In the genomic region with DNA sequence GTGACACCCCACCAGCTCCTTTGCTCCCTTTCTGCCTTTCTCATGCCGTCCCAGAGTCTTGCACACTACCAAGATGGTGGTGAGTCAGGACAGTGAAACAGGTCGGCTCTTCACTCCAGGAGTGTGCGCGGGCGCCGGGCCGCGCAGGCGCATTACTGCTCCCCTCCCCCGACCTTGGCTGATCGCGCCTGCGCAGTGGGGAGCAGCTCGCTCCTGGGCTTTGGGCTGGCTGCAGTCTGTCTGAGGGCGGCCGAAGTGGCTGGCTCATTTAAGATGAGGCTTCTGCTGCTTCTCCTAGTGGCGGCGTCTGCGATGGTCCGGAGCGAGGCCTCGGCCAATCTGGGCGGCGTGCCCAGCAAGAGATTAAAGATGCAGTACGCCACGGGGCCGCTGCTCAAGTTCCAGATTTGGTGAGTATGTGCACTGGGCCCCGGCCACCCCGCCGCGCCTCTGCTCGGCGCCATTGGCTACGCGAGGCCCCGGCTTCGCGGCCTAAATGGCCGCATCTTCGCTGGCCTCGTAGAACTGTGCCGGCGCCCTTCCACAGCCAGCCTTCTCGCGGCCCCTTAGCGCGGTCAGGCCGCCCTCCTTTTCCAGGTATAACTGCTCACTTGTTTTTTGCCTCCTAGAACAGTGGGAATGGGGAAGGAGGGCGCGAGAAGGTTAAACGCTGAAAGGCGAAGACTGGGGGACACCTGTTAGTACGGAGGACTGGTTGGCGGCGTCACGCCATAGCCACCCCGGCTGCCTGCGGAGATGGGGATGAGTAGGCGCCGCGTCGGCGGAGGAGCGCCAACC, we compare ENCODE assay signal across 1 cellular context.
TF ChIP-seq lines count a peak whose summit lies in the region.

TSS of gene SELENOT (plus strand) at position 232 of the 798 bp plus-strand sequence. CDS start at position 274, 42 bp downstream.

TF ChIP-seq in GM12878, 131 proteins besides CTCF, POLR2A, EP300 and RAD21 (continued from another document and continues in another):
- TF ChIP-seq ZBTB11 (CRISPR knock-in tag; IDR thresholded peaks at IDR 0.05) (no peak), SMAD5 (IDR thresholded peaks at IDR 0.05; ENCODE audit: low read depth) (peak; percentile 95), MXI1 (IDR thresholded peaks at IDR 0.05; ENCODE audit: low read depth, low read length) (0 out of 2 replicates have a peak, but pooled peaks have one; percentile 23), STAT3 (IDR thresholded peaks at IDR 0.05; ENCODE audit: low read depth, low read length) (no peak), TBL1XR1 (IDR thresholded peaks at IDR 0.05; ENCODE audit: low read depth, low read length) (peak; percentile 80), ZNF384 (IDR thresholded peaks at IDR 0.05; ENCODE audit: borderline replicate concordance, low read depth, low read length) (no peak), ESRRA (IDR thresholded peaks at IDR 0.05; ENCODE audit: low read length) (0 out of 2 replicates have a peak, but pooled peaks have one; percentile 60), SREBF2 (IDR thresholded peaks at IDR 0.05; ENCODE audit: low read length) (no peak), ZBTB40 (IDR thresholded peaks at IDR 0.05; ENCODE audit: borderline replicate concordance) (no peak), SUPT20H (IDR thresholded peaks at IDR 0.05; ENCODE audit: borderline replicate concordance, control insufficient read depth, low read depth, low read length) (no peak), SREBF1 (IDR thresholded peaks at IDR 0.05; ENCODE audit: low read length) (no peak), PML (IDR thresholded peaks at IDR 0.05; ENCODE audit: low read length) (peak; percentile 99), PBX3 (IDR thresholded peaks at IDR 0.05; ENCODE audit: insufficient replicate concordance, low read depth, low read length) (no peak), USF1 (IDR thresholded peaks at IDR 0.05; ENCODE audit: borderline replicate concordance, extremely low read length, insufficient read depth, low read depth, low read length) (no peak), YBX1 (IDR thresholded peaks at IDR 0.05) (no peak), GABPA (IDR thresholded peaks at IDR 0.05; ENCODE audit: low read depth) (no peak), RUNX3 (IDR thresholded peaks at IDR 0.05; ENCODE audit: low read length) (peak; percentile 37), RFX5 (IDR thresholded peaks at IDR 0.05; ENCODE audit: low read depth, low read length) (no peak), BRCA1 (IDR thresholded peaks at IDR 0.05; ENCODE audit: low read depth, low read length) (no peak), YY1 (IDR thresholded peaks at IDR 0.05; ENCODE audit: low read depth, low read length) (peak; percentile 91), FOXM1 (IDR thresholded peaks at IDR 0.05; ENCODE audit: low read depth, low read length) (peak; percentile 71; the same call in 1 of the 2 replicates), ZNF622 (IDR thresholded peaks at IDR 0.05) (no peak), LARP7 (IDR thresholded peaks at IDR 0.05) (peak; percentile 99), CUX1 (IDR thresholded peaks at IDR 0.05; ENCODE audit: insufficient replicate concordance, low read depth, low read length) (no peak), RAD51 (IDR thresholded peaks at IDR 0.05) (no peak), RCOR1 (conservative IDR thresholded peaks at IDR 0.05; ENCODE audit: low read depth, low read length) (no peak), ZNF24 (IDR thresholded peaks at IDR 0.05) (no peak)
- TF ChIP-seq, protein P1, sequence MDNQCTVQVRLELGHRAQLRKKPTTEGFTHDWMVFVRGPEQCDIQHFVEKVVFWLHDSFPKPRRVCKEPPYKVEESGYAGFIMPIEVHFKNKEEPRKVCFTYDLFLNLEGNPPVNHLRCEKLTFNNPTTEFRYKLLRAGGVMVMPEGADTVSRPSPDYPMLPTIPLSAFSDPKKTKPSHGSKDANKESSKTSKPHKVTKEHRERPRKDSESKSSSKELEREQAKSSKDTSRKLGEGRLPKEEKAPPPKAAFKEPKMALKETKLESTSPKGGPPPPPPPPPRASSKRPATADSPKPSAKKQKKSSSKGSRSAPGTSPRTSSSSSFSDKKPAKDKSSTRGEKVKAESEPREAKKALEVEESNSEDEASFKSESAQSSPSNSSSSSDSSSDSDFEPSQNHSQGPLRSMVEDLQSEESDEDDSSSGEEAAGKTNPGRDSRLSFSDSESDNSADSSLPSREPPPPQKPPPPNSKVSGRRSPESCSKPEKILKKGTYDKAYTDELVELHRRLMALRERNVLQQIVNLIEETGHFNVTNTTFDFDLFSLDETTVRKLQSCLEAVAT (IDR thresholded peaks at IDR 0.05): peak; percentile 84
- TF ChIP-seq, protein P2, sequence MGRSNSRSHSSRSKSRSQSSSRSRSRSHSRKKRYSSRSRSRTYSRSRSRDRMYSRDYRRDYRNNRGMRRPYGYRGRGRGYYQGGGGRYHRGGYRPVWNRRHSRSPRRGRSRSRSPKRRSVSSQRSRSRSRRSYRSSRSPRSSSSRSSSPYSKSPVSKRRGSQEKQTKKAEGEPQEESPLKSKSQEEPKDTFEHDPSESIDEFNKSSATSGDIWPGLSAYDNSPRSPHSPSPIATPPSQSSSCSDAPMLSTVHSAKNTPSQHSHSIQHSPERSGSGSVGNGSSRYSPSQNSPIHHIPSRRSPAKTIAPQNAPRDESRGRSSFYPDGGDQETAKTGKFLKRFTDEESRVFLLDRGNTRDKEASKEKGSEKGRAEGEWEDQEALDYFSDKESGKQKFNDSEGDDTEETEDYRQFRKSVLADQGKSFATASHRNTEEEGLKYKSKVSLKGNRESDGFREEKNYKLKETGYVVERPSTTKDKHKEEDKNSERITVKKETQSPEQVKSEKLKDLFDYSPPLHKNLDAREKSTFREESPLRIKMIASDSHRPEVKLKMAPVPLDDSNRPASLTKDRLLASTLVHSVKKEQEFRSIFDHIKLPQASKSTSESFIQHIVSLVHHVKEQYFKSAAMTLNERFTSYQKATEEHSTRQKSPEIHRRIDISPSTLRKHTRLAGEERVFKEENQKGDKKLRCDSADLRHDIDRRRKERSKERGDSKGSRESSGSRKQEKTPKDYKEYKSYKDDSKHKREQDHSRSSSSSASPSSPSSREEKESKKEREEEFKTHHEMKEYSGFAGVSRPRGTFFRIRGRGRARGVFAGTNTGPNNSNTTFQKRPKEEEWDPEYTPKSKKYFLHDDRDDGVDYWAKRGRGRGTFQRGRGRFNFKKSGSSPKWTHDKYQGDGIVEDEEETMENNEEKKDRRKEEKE (IDR thresholded peaks at IDR 0.05): no peak
- TF ChIP-seq, protein P3, sequence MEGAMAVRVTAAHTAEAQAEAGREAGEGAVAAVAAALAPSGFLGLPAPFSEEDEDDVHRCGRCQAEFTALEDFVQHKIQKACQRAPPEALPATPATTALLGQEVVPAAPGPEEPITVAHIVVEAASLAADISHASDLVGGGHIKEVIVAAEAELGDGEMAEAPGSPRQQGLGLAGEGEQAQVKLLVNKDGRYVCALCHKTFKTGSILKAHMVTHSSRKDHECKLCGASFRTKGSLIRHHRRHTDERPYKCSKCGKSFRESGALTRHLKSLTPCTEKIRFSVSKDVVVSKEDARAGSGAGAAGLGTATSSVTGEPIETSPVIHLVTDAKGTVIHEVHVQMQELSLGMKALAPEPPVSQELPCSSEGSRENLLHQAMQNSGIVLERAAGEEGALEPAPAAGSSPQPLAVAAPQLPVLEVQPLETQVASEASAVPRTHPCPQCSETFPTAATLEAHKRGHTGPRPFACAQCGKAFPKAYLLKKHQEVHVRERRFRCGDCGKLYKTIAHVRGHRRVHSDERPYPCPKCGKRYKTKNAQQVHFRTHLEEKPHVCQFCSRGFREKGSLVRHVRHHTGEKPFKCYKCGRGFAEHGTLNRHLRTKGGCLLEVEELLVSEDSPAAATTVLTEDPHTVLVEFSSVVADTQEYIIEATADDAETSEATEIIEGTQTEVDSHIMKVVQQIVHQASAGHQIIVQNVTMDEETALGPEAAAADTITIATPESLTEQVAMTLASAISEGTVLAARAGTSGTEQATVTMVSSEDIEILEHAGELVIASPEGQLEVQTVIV (IDR thresholded peaks at IDR 0.05; ENCODE audit: borderline replicate concordance, partially characterized antibody): no peak
